Comparison of ENCODE assay signal across 1 cellular context in genomic region chr16:21158208-21159110, GRCh38.
TF ChIP-seq lines count a peak whose summit lies in the region.

Gene LDAF1 (plus strand): TSS chr16:21158674. CDS start chr16:21161183, 2,509 bp downstream.

TF ChIP-seq in HepG2, 621 proteins besides CTCF, POLR2A, EP300 and RAD21 (continued from another document and continues in another):
- TF ChIP-seq ZNF713 (CRISPR knock-in tag; IDR thresholded peaks at IDR 0.05): no peak
- no peak for TF ChIP-seq KLF6 (CRISPR knock-in tag; IDR thresholded peaks at IDR 0.05)
- TF ChIP-seq ZBTB20 (CRISPR knock-in tag; IDR thresholded peaks at IDR 0.05; ENCODE audit: borderline replicate concordance, low read depth): no peak
- TF ChIP-seq ZBTB3 (CRISPR knock-in tag; IDR thresholded peaks at IDR 0.05; ENCODE audit: borderline replicate concordance, low read depth): no peak; the same call in 1 of the 2 replicates
- no peak for TF ChIP-seq ZNF564 (CRISPR knock-in tag; IDR thresholded peaks at IDR 0.05)
- TF ChIP-seq HMGXB3 (CRISPR knock-in tag; IDR thresholded peaks at IDR 0.05; ENCODE audit: borderline replicate concordance): no peak
- no peak for TF ChIP-seq ZNF597 (CRISPR knock-in tag; IDR thresholded peaks at IDR 0.05)
- TF ChIP-seq ZBTB43 (CRISPR knock-in tag; conservative IDR thresholded peaks at IDR 0.05): no peak
- TF ChIP-seq ZNF530 (CRISPR knock-in tag; IDR thresholded peaks at IDR 0.05; ENCODE audit: low read depth): no peak
- no peak for TF ChIP-seq ZBTB10 (CRISPR knock-in tag; IDR thresholded peaks at IDR 0.05; ENCODE audit: borderline replicate concordance)
- no peak for TF ChIP-seq SRSF1 (optimal IDR thresholded peaks at IDR 0.05; ENCODE audit: low read depth, low read length)
- TF ChIP-seq, protein P1, sequence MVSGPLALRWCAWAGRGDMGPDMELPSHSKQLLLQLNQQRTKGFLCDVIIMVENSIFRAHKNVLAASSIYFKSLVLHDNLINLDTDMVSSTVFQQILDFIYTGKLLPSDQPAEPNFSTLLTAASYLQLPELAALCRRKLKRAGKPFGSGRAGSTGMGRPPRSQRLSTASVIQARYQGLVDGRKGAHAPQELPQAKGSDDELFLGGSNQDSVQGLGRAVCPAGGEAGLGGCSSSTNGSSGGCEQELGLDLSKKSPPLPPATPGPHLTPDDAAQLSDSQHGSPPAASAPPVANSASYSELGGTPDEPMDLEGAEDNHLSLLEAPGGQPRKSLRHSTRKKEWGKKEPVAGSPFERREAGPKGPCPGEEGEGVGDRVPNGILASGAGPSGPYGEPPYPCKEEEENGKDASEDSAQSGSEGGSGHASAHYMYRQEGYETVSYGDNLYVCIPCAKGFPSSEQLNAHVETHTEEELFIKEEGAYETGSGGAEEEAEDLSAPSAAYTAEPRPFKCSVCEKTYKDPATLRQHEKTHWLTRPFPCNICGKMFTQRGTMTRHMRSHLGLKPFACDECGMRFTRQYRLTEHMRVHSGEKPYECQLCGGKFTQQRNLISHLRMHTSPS (CRISPR knock-in tag; IDR thresholded peaks at IDR 0.05; ENCODE audit: low read depth): peak; percentile 57; the same call in 1 of the 2 replicates
- TF ChIP-seq KLF13 (CRISPR knock-in tag; IDR thresholded peaks at IDR 0.05): no peak
- TF ChIP-seq, protein P2, sequence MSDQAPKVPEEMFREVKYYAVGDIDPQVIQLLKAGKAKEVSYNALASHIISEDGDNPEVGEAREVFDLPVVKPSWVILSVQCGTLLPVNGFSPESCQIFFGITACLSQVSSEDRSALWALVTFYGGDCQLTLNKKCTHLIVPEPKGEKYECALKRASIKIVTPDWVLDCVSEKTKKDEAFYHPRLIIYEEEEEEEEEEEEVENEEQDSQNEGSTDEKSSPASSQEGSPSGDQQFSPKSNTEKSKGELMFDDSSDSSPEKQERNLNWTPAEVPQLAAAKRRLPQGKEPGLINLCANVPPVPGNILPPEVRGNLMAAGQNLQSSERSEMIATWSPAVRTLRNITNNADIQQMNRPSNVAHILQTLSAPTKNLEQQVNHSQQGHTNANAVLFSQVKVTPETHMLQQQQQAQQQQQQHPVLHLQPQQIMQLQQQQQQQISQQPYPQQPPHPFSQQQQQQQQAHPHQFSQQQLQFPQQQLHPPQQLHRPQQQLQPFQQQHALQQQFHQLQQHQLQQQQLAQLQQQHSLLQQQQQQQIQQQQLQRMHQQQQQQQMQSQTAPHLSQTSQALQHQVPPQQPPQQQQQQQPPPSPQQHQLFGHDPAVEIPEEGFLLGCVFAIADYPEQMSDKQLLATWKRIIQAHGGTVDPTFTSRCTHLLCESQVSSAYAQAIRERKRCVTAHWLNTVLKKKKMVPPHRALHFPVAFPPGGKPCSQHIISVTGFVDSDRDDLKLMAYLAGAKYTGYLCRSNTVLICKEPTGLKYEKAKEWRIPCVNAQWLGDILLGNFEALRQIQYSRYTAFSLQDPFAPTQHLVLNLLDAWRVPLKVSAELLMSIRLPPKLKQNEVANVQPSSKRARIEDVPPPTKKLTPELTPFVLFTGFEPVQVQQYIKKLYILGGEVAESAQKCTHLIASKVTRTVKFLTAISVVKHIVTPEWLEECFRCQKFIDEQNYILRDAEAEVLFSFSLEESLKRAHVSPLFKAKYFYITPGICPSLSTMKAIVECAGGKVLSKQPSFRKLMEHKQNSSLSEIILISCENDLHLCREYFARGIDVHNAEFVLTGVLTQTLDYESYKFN (CRISPR knock-in tag; conservative IDR thresholded peaks at IDR 0.05): no peak
- 0 out of 2 replicates have a peak, but pooled peaks have one; percentile 49 for TF ChIP-seq ZNF431 (CRISPR knock-in tag; IDR thresholded peaks at IDR 0.05; ENCODE audit: borderline replicate concordance, low read depth)
- no peak for TF ChIP-seq ZNF432 (CRISPR knock-in tag; IDR thresholded peaks at IDR 0.05; ENCODE audit: borderline replicate concordance)
- no peak for TF ChIP-seq ZNF280D (CRISPR knock-in tag; IDR thresholded peaks at IDR 0.05)
- TF ChIP-seq CENPT (CRISPR knock-in tag; IDR thresholded peaks at IDR 0.05; ENCODE audit: low read depth): 0 out of 2 replicates have a peak, but pooled peaks have one; percentile 4
- no peak for TF ChIP-seq PAWR (CRISPR knock-in tag; IDR thresholded peaks at IDR 0.05; ENCODE audit: borderline replicate concordance)
- TF ChIP-seq ZNF292 (CRISPR knock-in tag; IDR thresholded peaks at IDR 0.05; ENCODE audit: borderline replicate concordance, low read depth): no peak
- no peak for TF ChIP-seq SNRNP70 (IDR thresholded peaks at IDR 0.05; ENCODE audit: low read depth, low read length)
- no peak for TF ChIP-seq NFE2L2 (IDR thresholded peaks at IDR 0.05; ENCODE audit: low read length)
- 0 out of 2 replicates have a peak, but pooled peaks have one; percentile 44 for TF ChIP-seq DNMT1 (CRISPR knock-in tag; IDR thresholded peaks at IDR 0.05)
- TF ChIP-seq, protein P3, sequence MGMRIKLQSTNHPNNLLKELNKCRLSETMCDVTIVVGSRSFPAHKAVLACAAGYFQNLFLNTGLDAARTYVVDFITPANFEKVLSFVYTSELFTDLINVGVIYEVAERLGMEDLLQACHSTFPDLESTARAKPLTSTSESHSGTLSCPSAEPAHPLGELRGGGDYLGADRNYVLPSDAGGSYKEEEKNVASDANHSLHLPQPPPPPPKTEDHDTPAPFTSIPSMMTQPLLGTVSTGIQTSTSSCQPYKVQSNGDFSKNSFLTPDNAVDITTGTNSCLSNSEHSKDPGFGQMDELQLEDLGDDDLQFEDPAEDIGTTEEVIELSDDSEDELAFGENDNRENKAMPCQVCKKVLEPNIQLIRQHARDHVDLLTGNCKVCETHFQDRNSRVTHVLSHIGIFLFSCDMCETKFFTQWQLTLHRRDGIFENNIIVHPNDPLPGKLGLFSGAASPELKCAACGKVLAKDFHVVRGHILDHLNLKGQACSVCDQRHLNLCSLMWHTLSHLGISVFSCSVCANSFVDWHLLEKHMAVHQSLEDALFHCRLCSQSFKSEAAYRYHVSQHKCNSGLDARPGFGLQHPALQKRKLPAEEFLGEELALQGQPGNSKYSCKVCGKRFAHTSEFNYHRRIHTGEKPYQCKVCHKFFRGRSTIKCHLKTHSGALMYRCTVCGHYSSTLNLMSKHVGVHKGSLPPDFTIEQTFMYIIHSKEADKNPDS (CRISPR knock-in tag; IDR thresholded peaks at IDR 0.05): no peak
- no peak for TF ChIP-seq SIX1 (CRISPR knock-in tag; IDR thresholded peaks at IDR 0.05; ENCODE audit: borderline replicate concordance)
